In the genomic region with DNA sequence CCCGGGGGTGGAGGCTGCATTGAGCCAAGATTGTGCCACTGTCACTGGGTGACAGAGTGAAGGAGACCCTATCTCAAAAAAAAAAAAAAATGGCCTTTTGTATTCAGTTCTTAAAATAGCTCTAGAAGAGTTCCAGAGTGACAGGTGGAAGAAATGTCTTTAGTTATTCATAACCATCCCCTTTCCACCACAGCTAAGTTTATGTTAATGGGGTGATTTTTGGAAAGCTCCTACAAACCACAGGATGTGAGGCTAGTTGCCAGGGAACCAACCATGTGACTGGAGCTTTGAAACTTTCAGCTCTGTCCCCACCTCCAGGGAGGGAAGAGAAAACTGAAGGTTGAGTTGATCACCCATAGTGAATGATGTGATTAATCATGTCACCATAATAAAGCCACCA, we compare ENCODE assay signal across 9 cellular contexts. TPM values are rescaled to one million over a fixed set of nuclear protein-coding genes. Genes with fewer than 3 reads are reported as not detected.
DNase-seq lines count a peak whose midpoint lies in the region; ATAC-seq, FAIRE-seq and TF ChIP-seq lines count a peak whose summit lies in the region.
"Had no signal": no experiment of that assay in that cellular context is flagged by ENCODE, and none has a peak within 500 bp of the region (broad histone marks: within the 10 kb centered on the region; RNA-seq: fewer than 3 reads in every experiment).

No MANE protein-coding gene starts in this region.

- BruUV-seq in K562 (replicated peaks; lab: Mats Ljungman, UMichigan): no TSS peak

- no peak for TF ChIP-seq RAD21 in K562 (CRISPR knock-in tag; conservative IDR thresholded peaks at IDR 0.05 in 1 of 2, IDR thresholded peaks at IDR 0.05 in 1 of 2)

- H3K4me1 ChIP-seq in K562 (replicated peaks in 1 of 2; ENCODE audit: control insufficient read depth in 2 of 2, insufficient read depth in 2 of 2, low read length in 2 of 2) (no peaks in the 10 kb centered on the region), GM23248 (ENCODE audit: insufficient read depth) (no peaks in the 10 kb centered on the region)

- no peaks in the 10 kb centered on the region for H3K9me3 Mint-ChIP-seq in chondrocyte (ENCODE audit: low read depth)

- no peaks in the 10 kb centered on the region for H3F3A ChIP-seq in GM23248 (ENCODE audit: insufficient read depth)

- no peak for FAIRE-seq in K562 (lab: Jason Lieb, UNC)

- H3K4me3 ChIP-seq in K562: no peak overlapping the region
- H3K4me3 ChIP-seq in GM23248: no peak overlapping the region

- in situ Hi-C loops in K562 (cut with MboI): no loop called here
- in situ Hi-C loops in GM23248 (cut with MboI): no loop called here

- no peaks in the 10 kb centered on the region for H3K9me2 ChIP-seq in GM23248 (ENCODE audit: insufficient read depth)

- no peak for TF ChIP-seq EP300 in K562 (IDR thresholded peaks at IDR 0.05; ENCODE audit: low read length)

- POLR2A ChIA-PET in K562 (lab: Yijun Ruan, JAX): interaction anchor here (0.8 kb wide), 1 partner anchor 12 kb away, joined by 3 read pairs; no protein-coding TSS in a partner anchor

- H3K27me3 ChIP-seq in K562 (ENCODE audit: control insufficient read depth in 2 of 2, insufficient read depth in 2 of 2, low read length in 2 of 2): no peaks in the 10 kb centered on the region
- H3K27me3 ChIP-seq in GM23248 (replicated peaks; ENCODE audit: insufficient read depth): no peaks in the 10 kb centered on the region

- H3K9ac ChIP-seq in K562 (ENCODE audit: insufficient read depth in 1 of 2, low read depth in 2 of 2, low read length in 2 of 2): no peak overlapping the region
- no peak overlapping the region for H3K9ac ChIP-seq in GM23248

- H3K9me3 ChIP-seq in K562 (replicated peaks; ENCODE audit: control insufficient read depth, insufficient read depth, low read depth, low read length) (no peaks in the 10 kb centered on the region), GM23248 (ENCODE audit: low read depth) (no peaks in the 10 kb centered on the region)

- no peak overlapping the region for H2AFZ ChIP-seq in K562 (ENCODE audit: low read depth, low read length)
- H2AFZ ChIP-seq in GM23248: no peak overlapping the region

- no peak overlapping the region for H3K27ac Mint-ChIP-seq in chondrocyte (ENCODE audit: unreplicated experiment)

- H4K20me1 ChIP-seq in K562 (replicated peaks; ENCODE audit: control insufficient read depth, insufficient read depth, low read length) (no peaks in the 10 kb centered on the region), GM23248 (ENCODE audit: insufficient read depth) (no peaks in the 10 kb centered on the region)

- intact Hi-C loops in K562 (cut with micrococcal nuclease): no loop called here

- WGBS in K562 (ENCODE audit: insufficient coverage, low coverage, missing lambda C conversion rate): 80% methylated on average over 1 of the region's 1 CpG
- 50 to 59% methylated on average over 1 of the region's 1 CpG for WGBS in GM23248 (ENCODE audit: low coverage in 1 of 2, low lambda C conversion rate in 2 of 2, missing lambda C conversion rate in 2 of 2), 2 experiments

- no peaks in the 10 kb centered on the region for H3K4me1 Mint-ChIP-seq in chondrocyte (ENCODE audit: low read depth)

- H3K36me3 Mint-ChIP-seq in chondrocyte (ENCODE audit: low read depth): no peaks in the 10 kb centered on the region

- H3K36me3 ChIP-seq in K562 (ENCODE audit: control insufficient read depth, insufficient read depth, low read length) (peaks cover 9% of the 10 kb centered on the region), GM23248 (ENCODE audit: low read depth) (peaks cover 5% of the 10 kb centered on the region)

- H3K4me3 Mint-ChIP-seq in chondrocyte (ENCODE audit: unreplicated experiment): no peak overlapping the region

- no peak for TF ChIP-seq CTCF in K562 (IDR thresholded peaks at IDR 0.05 in 2 of 3, conservative IDR thresholded peaks at IDR 0.05 in 1 of 3; ENCODE audit: insufficient read depth in 2 of 3, low read depth in 1 of 3, low read length in 3 of 3)
- TF ChIP-seq CTCF in chondrocyte (IDR thresholded peaks at IDR 0.05): no peak

- no peak overlapping the region for H3K27ac ChIP-seq in K562 (ENCODE audit: extremely low read depth, low read depth, low read length)
- H3K27ac ChIP-seq in GM23248: no peak overlapping the region

- ATAC-seq in K562 (no peak), GM18517 (IDR thresholded peaks at IDR 0.05; ENCODE audit: unreplicated experiment) (no peak)

- CTCF ChIA-PET in K562 (lab: Yijun Ruan, JAX; ENCODE audit: low intra/inter-chr PET ratio): interaction anchor here (0.7 kb wide), 1 partner anchor 244 kb away, joined by 3 read pairs; no protein-coding TSS in a partner anchor

- H3K79me2 ChIP-seq in K562 (ENCODE audit: control insufficient read depth, insufficient read depth, low read length) (no peaks in the 10 kb centered on the region), GM23248 (ENCODE audit: insufficient read depth) (peaks cover 22% of the 10 kb centered on the region)

- no peaks in the 10 kb centered on the region for H3K27me3 Mint-ChIP-seq in chondrocyte (ENCODE audit: low read depth)

- peak; percentile 37 to 38 for DNase-seq in stimulated activated CD4-positive, alpha-beta T cell treated with anti-CD3 and anti-CD28 coated beads, Interleukin-12 subunit alpha, Interleukin-12 subunit beta, amount 100 ng/mL, for 24 hours (ENCODE audit: low read depth in 2 of 2)
- no peak for DNase-seq in stimulated activated CD4-positive, alpha-beta T cell treated with anti-CD3 and anti-CD28 coated beads, Interleukin-12 subunit alpha, Interleukin-12 subunit beta, amount 100 ng/mL, for 4 hours
- DNase-seq in T-helper 1 cell (peak in 4 of 5 donors; percentile 22 to 50 (median 33)), K562 (ENCODE audit: extremely low read depth in 1 of 4, low spot score in 3 of 4) (no peak), chondrocyte (ENCODE audit: low spot score) (no peak), NCI-H82 treated with DMSO at 0.1 percent for 48 hours (lab: John Stamatoyannopoulos, UW; ENCODE audit: unreplicated experiment) (no peak), GM23248 (no peak)
- DNase-seq: dermis blood vessel endothelial cell had no signal

- no peaks in the 10 kb centered on the region for H3K9me1 ChIP-seq in K562 (ENCODE audit: control insufficient read depth, insufficient read depth, low read length)

- H3K4me2 ChIP-seq in K562 (ENCODE audit: insufficient read depth, low read length) (no peak overlapping the region), GM23248 (ENCODE audit: unreplicated experiment) (no peak overlapping the region)

- no peak for TF ChIP-seq POLR2A in K562 (conservative IDR thresholded peaks at IDR 0.05)

RNA-seq across cellular contexts. Expression of gene ZNF490, which starts 6.9 kb away (rescaled TPM):
- 18.1 and 24.6 TPM in 2 replicates for total RNA-seq in K562 (2011; cell fraction: chromatin; rRNA removed; ENCODE audit: low replicate concordance)
- 16.8 and 18.8 TPM in 2 replicates for total RNA-seq in K562 (2011; cell fraction: nucleolus; rRNA removed)
- total RNA-seq in K562 (2011; cell fraction: nucleoplasm; rRNA removed): 15.3 and 17.7 TPM in 2 replicates
- total RNA-seq in K562 (2014; rRNA removed) (4.5 and 6.2 TPM in 2 replicates), K562 (2014; rRNA removed; fragmentation: Illumina TruSeq; extraction: Trizol) (8.0 and 8.3 TPM in 2 replicates), K562 (2015; rRNA removed; fragmentation: Illumina TruSeq; extraction: Trizol) (5.1 and 6.2 TPM in 2 replicates), K562 (2021) (6.7 and 7.1 TPM in 2 replicates), chondrocyte (6.7 to 8.6 TPM (median 7.0 TPM) in 3 replicates)
- polyA plus RNA-seq in K562 (2011; rRNA removed) (3.2 and 4.4 TPM in 2 replicates), K562 (2014; fragmentation: Illumina TruSeq; extraction: Trizol) (2.4 TPM in 2 replicates), K562 (2014; fragmentation: Nextera tagmentation; extraction: Ambion mirVana) (1 to 10 TPM in 1 of 2 experiments, under 1 TPM in 1; 0.90 to 1.5 TPM), K562 (2014; rRNA removed) (1.9 and 2.2 TPM in 2 replicates), GM23248 (2016; fragmentation: Nextera tagmentation; extraction: Ambion mirVana) (2.6 and 2.7 TPM in 2 replicates)
- 1.4 and 2.6 TPM in 2 replicates for polyA plus RNA-seq in K562 (2011; cell fraction: cytosol; rRNA removed)
- 2.0 and 3.0 TPM in 2 replicates for polyA plus RNA-seq in K562 (2011; cell fraction: nucleus; rRNA removed)
- 1.1 and 2.4 TPM in 2 replicates for polyA plus RNA-seq in K562 (2012)
- polyA minus RNA-seq in K562 (2011; rRNA and poly(A)+ RNA removed): 19.0 and 20.4 TPM in 2 replicates
- polyA minus RNA-seq in K562 (2011; cell fraction: cytosol; rRNA and poly(A)+ RNA removed): 6.7 and 7.1 TPM in 2 replicates
- polyA minus RNA-seq in K562 (2011; cell fraction: nucleus; rRNA and poly(A)+ RNA removed): 7.1 and 8.6 TPM in 2 replicates
- total RNA-seq in GM23248 (2014; rRNA removed; shearing (Covaris generic)): 4.0 and 11.8 TPM in 2 replicates

RNA-seq across cellular contexts. Expression of gene ZNF791, which starts 7.0 kb away (rescaled TPM):
- total RNA-seq in K562 (2011; cell fraction: chromatin; rRNA removed; ENCODE audit: low replicate concordance): 35.0 and 62.7 TPM in 2 replicates
- total RNA-seq in K562 (2011; cell fraction: nucleolus; rRNA removed): 22.1 and 27.2 TPM in 2 replicates
- total RNA-seq in K562 (2011; cell fraction: nucleoplasm; rRNA removed): 28.1 and 38.2 TPM in 2 replicates
- 8.9 and 9.6 TPM in 2 replicates for total RNA-seq in K562 (2014; rRNA removed)
- total RNA-seq in K562 (2014; rRNA removed; fragmentation: Illumina TruSeq; extraction: Trizol): 17.4 TPM in 2 replicates
- total RNA-seq in K562 (2015; rRNA removed; fragmentation: Illumina TruSeq; extraction: Trizol): 11.7 and 14.4 TPM in 2 replicates
- total RNA-seq in K562 (2021): 12.0 and 13.2 TPM in 2 replicates
- polyA plus RNA-seq in K562 (2011; rRNA removed): 15.8 and 16.9 TPM in 2 replicates
- polyA plus RNA-seq in K562 (2011; cell fraction: cytosol; rRNA removed): 8.4 and 13.9 TPM in 2 replicates
- polyA plus RNA-seq in K562 (2011; cell fraction: nucleus; rRNA removed): 8.4 and 10.8 TPM in 2 replicates
- 12.4 and 13.7 TPM in 2 replicates for polyA plus RNA-seq in K562 (2012)
- polyA plus RNA-seq in K562 (2014; fragmentation: Illumina TruSeq; extraction: Trizol): 18.9 and 22.7 TPM in 2 replicates
- 10 to 100 TPM in 1 of 2 experiments, 1 to 10 TPM in 1; 7.8 to 13.1 TPM for polyA plus RNA-seq in K562 (2014; fragmentation: Nextera tagmentation; extraction: Ambion mirVana)
- polyA plus RNA-seq in K562 (2014; rRNA removed): 8.2 and 11.9 TPM in 2 replicates
- polyA minus RNA-seq in K562 (2011; rRNA and poly(A)+ RNA removed): 18.1 and 24.3 TPM in 2 replicates
- 14.1 and 22.8 TPM in 2 replicates for polyA minus RNA-seq in K562 (2011; cell fraction: cytosol; rRNA and poly(A)+ RNA removed)
- 5.5 and 12.9 TPM in 2 replicates for polyA minus RNA-seq in K562 (2011; cell fraction: nucleus; rRNA and poly(A)+ RNA removed)
- total RNA-seq in chondrocyte: 15.5 to 26.1 TPM (median 17.9 TPM) in 3 replicates
- 11.6 and 11.9 TPM in 2 replicates for total RNA-seq in GM23248 (2014; rRNA removed; shearing (Covaris generic))
- polyA plus RNA-seq in GM23248 (2016; fragmentation: Nextera tagmentation; extraction: Ambion mirVana): 12.6 and 14.5 TPM in 2 replicates

RNA-seq across cellular contexts. Expression of gene ZNF564, which starts 52.4 kb away (rescaled TPM):
- 33.3 and 61.8 TPM in 2 replicates for total RNA-seq in K562 (2011; cell fraction: chromatin; rRNA removed; ENCODE audit: low replicate concordance)
- total RNA-seq in K562 (2011; cell fraction: nucleolus; rRNA removed): 28.2 and 30.7 TPM in 2 replicates
- total RNA-seq in K562 (2011; cell fraction: nucleoplasm; rRNA removed): 39.2 and 48.5 TPM in 2 replicates
- total RNA-seq in K562 (2014; rRNA removed) (5.2 and 6.7 TPM in 2 replicates), K562 (2014; rRNA removed; fragmentation: Illumina TruSeq; extraction: Trizol) (7.0 and 10.8 TPM in 2 replicates), K562 (2015; rRNA removed; fragmentation: Illumina TruSeq; extraction: Trizol) (6.1 and 6.4 TPM in 2 replicates), K562 (2021) (6.0 and 8.1 TPM in 2 replicates), chondrocyte (5.7 to 8.9 TPM (median 6.5 TPM) in 3 replicates)
- polyA plus RNA-seq in K562 (2011; rRNA removed) (4.5 and 5.4 TPM in 2 replicates), K562 (2014; fragmentation: Illumina TruSeq; extraction: Trizol) (5.1 TPM in 2 replicates), K562 (2014; fragmentation: Nextera tagmentation; extraction: Ambion mirVana) (1 to 10 TPM; 1.4 to 2.1 TPM), K562 (2014; rRNA removed) (4.0 and 5.6 TPM in 2 replicates), GM23248 (2016; fragmentation: Nextera tagmentation; extraction: Ambion mirVana) (5.1 and 5.6 TPM in 2 replicates)
- polyA plus RNA-seq in K562 (2011; cell fraction: cytosol; rRNA removed): 0.78 and 1.9 TPM in 2 replicates
- polyA plus RNA-seq in K562 (2011; cell fraction: nucleus; rRNA removed): 5.6 and 6.1 TPM in 2 replicates
- polyA plus RNA-seq in K562 (2012): 3.7 and 4.5 TPM in 2 replicates
- polyA minus RNA-seq in K562 (2011; rRNA and poly(A)+ RNA removed): 13.8 and 21.2 TPM in 2 replicates
- 2.4 and 5.1 TPM in 2 replicates for polyA minus RNA-seq in K562 (2011; cell fraction: cytosol; rRNA and poly(A)+ RNA removed)
- 9.7 and 17.8 TPM in 2 replicates for polyA minus RNA-seq in K562 (2011; cell fraction: nucleus; rRNA and poly(A)+ RNA removed)
- total RNA-seq in GM23248 (2014; rRNA removed; shearing (Covaris generic)): 3.7 and 8.3 TPM in 2 replicates

Comparison
In these comparisons a context has a peak if more than half of its experiments do, and no peak if none do; other contexts are left out.
1. DNase-seq: peak in stimulated activated CD4-positive, alpha-beta T cell treated with anti-CD3 and anti-CD28 coated beads, Interleukin-12 subunit alpha, Interleukin-12 subunit beta, amount 100 ng/mL, for 24 hours (2 of 2) and T-helper 1 cell (4 of 5); none in stimulated activated CD4-positive, alpha-beta T cell treated with anti-CD3 and anti-CD28 coated beads, Interleukin-12 subunit alpha, Interleukin-12 subunit beta, amount 100 ng/mL, for 4 hours (single experiment), K562 (0 of 4), chondrocyte (single experiment), NCI-H82 treated with DMSO at 0.1 percent for 48 hours (single experiment) and GM23248 (single experiment).